8 cellular contexts compared by ENCODE assay signal in the genomic region with DNA sequence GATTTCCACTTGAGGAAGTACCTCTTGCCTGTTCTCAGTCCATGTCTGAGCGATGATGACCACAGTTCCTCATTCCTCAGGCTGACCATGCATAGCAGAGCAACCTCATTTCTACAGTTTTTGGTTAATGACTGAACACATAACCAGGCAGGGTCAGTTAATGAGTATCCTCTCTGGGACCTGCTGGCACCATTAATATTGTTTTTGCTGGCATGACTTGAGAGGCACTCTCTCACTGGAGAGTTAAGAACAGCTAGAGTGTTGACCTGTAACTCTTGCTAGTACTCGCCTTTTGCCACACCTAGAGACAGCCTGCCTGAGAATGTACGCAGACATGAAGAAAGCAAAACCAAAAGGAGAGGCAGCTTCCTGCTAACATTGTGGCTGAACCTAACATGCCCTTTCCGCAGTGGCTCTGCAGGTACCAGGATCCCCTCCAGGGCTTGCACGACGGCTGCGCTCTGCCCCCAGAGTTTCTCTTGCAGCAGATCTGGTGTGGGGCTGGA. TPM values are rescaled to one million over a fixed set of nuclear protein-coding genes. Genes with fewer than 3 reads are reported as not detected.
A peak's percentile ranks its signal among the peaks of the same experiment; 100 is the strongest.
DNase-seq lines count a peak whose midpoint lies in the region; ATAC-seq and TF ChIP-seq lines count a peak whose summit lies in the region.

No MANE protein-coding gene starts in this region.

- no peak overlapping the region for H2AFZ ChIP-seq in smooth muscle cell (ENCODE audit: low read depth)

- 85% methylated on average over 7 of the region's 7 CpGs for WGBS in smooth muscle cell (ENCODE audit: low lambda C conversion rate)

- no peaks in the 10 kb centered on the region for H3K4me1 ChIP-seq in smooth muscle cell (ENCODE audit: low read depth)

- TF ChIP-seq CTCF in nephron (IDR thresholded peaks at IDR 0.05; ENCODE audit: unreplicated experiment in 3 of 3): no peak
- no peak for TF ChIP-seq CTCF in smooth muscle cell (IDR thresholded peaks at IDR 0.05; ENCODE audit: borderline replicate concordance, insufficient read depth, poor library complexity, severe bottlenecking)
- no peak for TF ChIP-seq CTCF in mesothelial cell of epicardium (IDR thresholded peaks at IDR 0.05; ENCODE audit: unreplicated experiment)

- H3K36me3 Mint-ChIP-seq in nephron (ENCODE audit: low read depth) (peaks cover 30% of the 10 kb centered on the region), mesothelial cell of epicardium (peaks cover 12% of the 10 kb centered on the region)

- H3K4me3 ChIP-seq in smooth muscle cell: no peak overlapping the region

- peak; percentile 88 for ATAC-seq in GM18873 (IDR thresholded peaks at IDR 0.05; ENCODE audit: low FRiP score, unreplicated experiment)
- ATAC-seq in HG03039 (IDR thresholded peaks at IDR 0.05; ENCODE audit: unreplicated experiment): peak; percentile 80

- H3K27me3 Mint-ChIP-seq in nephron (ENCODE audit: low read depth) (no peaks in the 10 kb centered on the region), mesothelial cell of epicardium (ENCODE audit: low read depth) (no peaks in the 10 kb centered on the region)

- DNase-seq in T-helper 2 cell: peak in 4 of 5 experiments; percentile 10 to 86 (median 40)
- DNase-seq in astrocyte of the hippocampus (ENCODE audit: low read depth, low spot score): peak; percentile 91
- no peak for DNase-seq in epidermal melanocyte (ENCODE audit: insufficient read length, low spot score)
- DNase-seq in smooth muscle cell (lab: John Stamatoyannopoulos, UW; ENCODE audit: unreplicated experiment): no peak
- DNase-seq in mesothelial cell of epicardium (ENCODE audit: low spot score in 2 of 2, unreplicated experiment in 2 of 2): no peak

- H3K27ac ChIP-seq in smooth muscle cell (ENCODE audit: low read depth): no peak overlapping the region

- H3K4me3 Mint-ChIP-seq in nephron: peak overlapping the region in 2 of 3 experiments; percentile 48 to 62
- H3K4me3 Mint-ChIP-seq in mesothelial cell of epicardium: no peak overlapping the region

- no peaks in the 10 kb centered on the region for H3K9me3 ChIP-seq in smooth muscle cell (replicated peaks; ENCODE audit: low read depth)

- H3K9me3 Mint-ChIP-seq in nephron (no peaks in the 10 kb centered on the region), mesothelial cell of epicardium (peaks cover 7% of the 10 kb centered on the region)

- H3K27ac Mint-ChIP-seq in nephron (peak overlapping the region; percentile 91 to 98 (median 97)), mesothelial cell of epicardium (no peak overlapping the region)

- no peak overlapping the region for H3K4me2 ChIP-seq in smooth muscle cell

- H3K36me3 ChIP-seq in smooth muscle cell (ENCODE audit: low read depth): no peaks in the 10 kb centered on the region

- no peaks in the 10 kb centered on the region for H3K27me3 ChIP-seq in smooth muscle cell (ENCODE audit: low read depth)

- H3K9ac ChIP-seq in smooth muscle cell (ENCODE audit: low read depth): no peak overlapping the region

- H3K79me2 ChIP-seq in smooth muscle cell (ENCODE audit: low read depth): no peaks in the 10 kb centered on the region

- peaks cover 5% of the 10 kb centered on the region for H3F3A ChIP-seq in smooth muscle cell (ENCODE audit: low read depth)

- H3K4me1 Mint-ChIP-seq in nephron (peaks cover 12% of the 10 kb centered on the region), mesothelial cell of epicardium (peaks cover 5% of the 10 kb centered on the region)

- H4K20me1 ChIP-seq in smooth muscle cell (ENCODE audit: low read depth): no peaks in the 10 kb centered on the region

RNA-seq across cellular contexts. Expression of a gene that starts 23.9 kb away (rescaled TPM):
- total RNA-seq in smooth muscle cell: 4.8 and 8.4 TPM in 2 replicates
- polyA plus RNA-seq in smooth muscle cell: 3.9 and 10.0 TPM in 2 replicates
- total RNA-seq in mesothelial cell of epicardium: 9.3 to 12.2 TPM (median 9.7 TPM) in 3 replicates

RNA-seq across cellular contexts. Expression of a gene that starts 24.0 kb away (rescaled TPM):
- 3.6 and 5.7 TPM in 2 replicates for total RNA-seq in smooth muscle cell
- polyA plus RNA-seq in smooth muscle cell: 5.7 and 6.3 TPM in 2 replicates
- 0.71 to 0.84 TPM (median 0.78 TPM) in 3 replicates for total RNA-seq in mesothelial cell of epicardium

RNA-seq across cellular contexts. Expression of a gene that starts 44.4 kb away (rescaled TPM):
- total RNA-seq in smooth muscle cell: 5.5 and 5.7 TPM in 2 replicates
- polyA plus RNA-seq in smooth muscle cell: 1.8 and 2.3 TPM in 2 replicates
- total RNA-seq in mesothelial cell of epicardium: 11.4 to 12.8 TPM (median 11.9 TPM) in 3 replicates

RNA-seq across cellular contexts. Expression of a gene that starts 51.4 kb away (rescaled TPM):
- total RNA-seq in smooth muscle cell (266 and 283 TPM in 2 replicates), mesothelial cell of epicardium (291 to 294 TPM (median 291 TPM) in 3 replicates)
- polyA plus RNA-seq in smooth muscle cell: 197 and 200 TPM in 2 replicates

Comparison
In these comparisons a context has a peak if more than half of its experiments do, and no peak if none do; other contexts are left out.
1. DNase-seq: peak in T-helper 2 cell (4 of 5) and astrocyte of the hippocampus (single experiment); none in epidermal melanocyte (single experiment), smooth muscle cell (single experiment) and mesothelial cell of epicardium (0 of 2).